Comparison of ENCODE assay signal across 11 cellular contexts in the genomic region with DNA sequence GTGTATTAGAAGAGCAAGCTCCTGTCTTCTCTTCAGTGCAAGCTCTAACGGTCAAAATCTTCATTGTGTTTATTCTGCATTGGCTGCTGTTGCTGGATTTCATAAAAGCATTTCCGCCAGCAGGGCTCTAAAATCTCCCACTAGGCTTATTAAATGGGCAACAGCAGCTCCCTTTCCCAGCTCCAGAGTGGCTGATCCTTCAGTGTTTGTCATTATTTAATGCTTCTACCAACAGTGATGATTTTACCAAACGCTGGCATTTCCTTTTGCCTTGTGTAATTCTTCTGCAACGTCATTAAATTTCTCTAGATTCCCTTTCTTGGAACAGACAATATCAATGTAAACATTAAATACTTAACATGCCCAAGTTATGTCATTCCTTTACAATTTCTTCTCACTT. TPM values are rescaled to one million over a fixed set of nuclear protein-coding genes. Genes with fewer than 3 reads are reported as not detected.
DNase-seq lines count a peak whose midpoint lies in the region; ATAC-seq, FAIRE-seq and TF ChIP-seq lines count a peak whose summit lies in the region.
"Had no signal": no experiment of that assay in that cellular context is flagged by ENCODE, and none has a peak within 500 bp of the region (broad histone marks: within the 10 kb centered on the region; RNA-seq: fewer than 3 reads in every experiment).

No MANE protein-coding gene starts in this region.

- no peak overlapping the region for H3K4me2 ChIP-seq in K562 (ENCODE audit: insufficient read depth, low read length)

- TF ChIP-seq POLR2A in K562 (conservative IDR thresholded peaks at IDR 0.05), result no peak

- H3K27ac ChIP-seq in HUES48 (ENCODE audit: low read depth, low read length) (peak overlapping the region; percentile 90), K562 (ENCODE audit: extremely low read depth, low read depth, low read length) (no peak overlapping the region)

- no peak for TF ChIP-seq EP300 in K562 (IDR thresholded peaks at IDR 0.05; ENCODE audit: low read length)

- 68% methylated on average over 4 of the region's 4 CpGs for WGBS in K562 (ENCODE audit: insufficient coverage, low coverage, missing lambda C conversion rate)

- H3K4me3 ChIP-seq in AG09309 (ENCODE audit: control insufficient read depth, low read depth, low read length) (no peak overlapping the region), HUES48 (ENCODE audit: low read depth, low read length) (0 out of 2 replicates have a peak overlapping the region, but pooled peaks have one; percentile 4), K562 (no peak overlapping the region)

- POLR2A ChIA-PET in K562 (lab: Yijun Ruan, JAX), result interaction anchor here (0.7 to 2.2 kb wide), 4 partner anchors 8 to 300 kb away, joined by 3 to 6 read pairs (median 4); no protein-coding TSS in a partner anchor

- CTCF ChIA-PET in K562 (lab: Yijun Ruan, JAX; ENCODE audit: low intra/inter-chr PET ratio), result no interaction called here

- H3K79me2 ChIP-seq in K562 (ENCODE audit: control insufficient read depth, insufficient read depth, low read length), result peaks cover 13% of the 10 kb centered on the region; the same call in 2 of the 3 replicates

- peak; percentile 29 for TF ChIP-seq CTCF in AG09309 (IDR thresholded peaks at IDR 0.05; ENCODE audit: control insufficient read depth, insufficient read depth, low read depth, low read length, missing control alignments)
- TF ChIP-seq CTCF in K562 (IDR thresholded peaks at IDR 0.05 in 2 of 3, conservative IDR thresholded peaks at IDR 0.05 in 1 of 3; ENCODE audit: insufficient read depth in 2 of 3, low read depth in 1 of 3, low read length in 3 of 3), result no peak

- no peak for ATAC-seq in K562
- ATAC-seq in GM19023 (IDR thresholded peaks at IDR 0.05; ENCODE audit: unreplicated experiment), result no peak
- ATAC-seq in HG03108 (IDR thresholded peaks at IDR 0.05; ENCODE audit: unreplicated experiment), result no peak
- ATAC-seq: activated T-cell treated with anti-CD3 and anti-CD28 coated beads, Interleukin-2, amount 50 U/mL, for 4 hours had no signal

- BruUV-seq in K562 (replicated peaks; lab: Mats Ljungman, UMichigan), result TSS peak; percentile 3

- H4K20me1 ChIP-seq in K562 (replicated peaks; ENCODE audit: control insufficient read depth, insufficient read depth, low read length), result 0 out of 2 replicates have a peak, but pooled peaks cover 3% of the 10 kb centered on the region

- H2AFZ ChIP-seq in K562 (ENCODE audit: low read depth, low read length), result no peak overlapping the region

- H3K36me3 ChIP-seq in HUES48 (ENCODE audit: control insufficient read depth, insufficient read depth, low read length) (peaks cover 29% of the 10 kb centered on the region), K562 (ENCODE audit: control insufficient read depth, insufficient read depth, low read length) (peaks cover 74% of the 10 kb centered on the region)

- no peak for FAIRE-seq in K562 (lab: Jason Lieb, UNC)

- H3K9ac ChIP-seq in HUES48 (ENCODE audit: low read depth, low read length), result no peak overlapping the region
- no peak overlapping the region for H3K9ac ChIP-seq in K562 (ENCODE audit: insufficient read depth in 1 of 2, low read depth in 2 of 2, low read length in 2 of 2)

- H3K4me1 ChIP-seq in HUES48 (ENCODE audit: control insufficient read depth, insufficient read depth, low read length), result peaks cover 67% of the 10 kb centered on the region
- no peaks in the 10 kb centered on the region for H3K4me1 ChIP-seq in K562 (replicated peaks in 1 of 2; ENCODE audit: control insufficient read depth in 2 of 2, insufficient read depth in 2 of 2, low read length in 2 of 2)

- intact Hi-C loops in K562 (cut with micrococcal nuclease), result no loop called here

- DNase-seq in AG09309 (ENCODE audit: low read depth), result peak; percentile 69
- no peak for DNase-seq in K562 (ENCODE audit: extremely low read depth in 1 of 4, low spot score in 3 of 4)
- peak; percentile 40 to 86 for DNase-seq in lung microvascular endothelial cell (ENCODE audit: low read depth in 2 of 2)
- no peak for DNase-seq in foreskin melanocyte
- DNase-seq in NCI-H2107 treated with DMSO at 0.1 percent for 48 hours (lab: John Stamatoyannopoulos, UW; ENCODE audit: unreplicated experiment), result no peak
- DNase-seq: activated T-cell treated with anti-CD3 and anti-CD28 coated beads, Interleukin-2, amount 50 U/mL, for 4 hours; DMS 273 treated with DMSO at 0.1 percent for 48 hours; NCI-H446 treated with DMSO at 0.1 percent for 48 hours had no signal

- in situ Hi-C loops in K562 (cut with MboI), result no loop called here

- H3K9me3 ChIP-seq in HUES48 (ENCODE audit: control insufficient read depth, insufficient read depth, low read length), result no peaks in the 10 kb centered on the region
- H3K9me3 ChIP-seq in K562 (replicated peaks; ENCODE audit: control insufficient read depth, insufficient read depth, low read depth, low read length), result no peaks in the 10 kb centered on the region

- no peaks in the 10 kb centered on the region for H3K9me1 ChIP-seq in K562 (ENCODE audit: control insufficient read depth, insufficient read depth, low read length)

- no peaks in the 10 kb centered on the region for H3K27me3 ChIP-seq in HUES48 (ENCODE audit: control insufficient read depth, insufficient read depth, low read length)
- H3K27me3 ChIP-seq in K562 (ENCODE audit: control insufficient read depth in 2 of 2, insufficient read depth in 2 of 2, low read length in 2 of 2), result no peaks in the 10 kb centered on the region

- no peak for TF ChIP-seq RAD21 in K562 (CRISPR knock-in tag; conservative IDR thresholded peaks at IDR 0.05 in 1 of 2, IDR thresholded peaks at IDR 0.05 in 1 of 2)

TF ChIP-seq in K562, 482 proteins besides CTCF, POLR2A, EP300 and RAD21:
- TF ChIP-seq, protein P1, sequence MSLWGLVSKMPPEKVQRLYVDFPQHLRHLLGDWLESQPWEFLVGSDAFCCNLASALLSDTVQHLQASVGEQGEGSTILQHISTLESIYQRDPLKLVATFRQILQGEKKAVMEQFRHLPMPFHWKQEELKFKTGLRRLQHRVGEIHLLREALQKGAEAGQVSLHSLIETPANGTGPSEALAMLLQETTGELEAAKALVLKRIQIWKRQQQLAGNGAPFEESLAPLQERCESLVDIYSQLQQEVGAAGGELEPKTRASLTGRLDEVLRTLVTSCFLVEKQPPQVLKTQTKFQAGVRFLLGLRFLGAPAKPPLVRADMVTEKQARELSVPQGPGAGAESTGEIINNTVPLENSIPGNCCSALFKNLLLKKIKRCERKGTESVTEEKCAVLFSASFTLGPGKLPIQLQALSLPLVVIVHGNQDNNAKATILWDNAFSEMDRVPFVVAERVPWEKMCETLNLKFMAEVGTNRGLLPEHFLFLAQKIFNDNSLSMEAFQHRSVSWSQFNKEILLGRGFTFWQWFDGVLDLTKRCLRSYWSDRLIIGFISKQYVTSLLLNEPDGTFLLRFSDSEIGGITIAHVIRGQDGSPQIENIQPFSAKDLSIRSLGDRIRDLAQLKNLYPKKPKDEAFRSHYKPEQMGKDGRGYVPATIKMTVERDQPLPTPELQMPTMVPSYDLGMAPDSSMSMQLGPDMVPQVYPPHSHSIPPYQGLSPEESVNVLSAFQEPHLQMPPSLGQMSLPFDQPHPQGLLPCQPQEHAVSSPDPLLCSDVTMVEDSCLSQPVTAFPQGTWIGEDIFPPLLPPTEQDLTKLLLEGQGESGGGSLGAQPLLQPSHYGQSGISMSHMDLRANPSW (CRISPR knock-in tag; IDR thresholded peaks at IDR 0.05), result no peak
- 0 out of 2 replicates have a peak, but pooled peaks have one; percentile 7 for TF ChIP-seq POLR2G (IDR thresholded peaks at IDR 0.05; ENCODE audit: low read depth, low read length)

RNA-seq across cellular contexts. Expression of a gene that starts 20.1 kb away (rescaled TPM):
- total RNA-seq in K562 (2011; cell fraction: chromatin; rRNA removed; ENCODE audit: low replicate concordance), result 27.5 and 76.5 TPM in 2 replicates
- total RNA-seq in K562 (2011; cell fraction: nucleolus; rRNA removed), result 16.5 and 25.1 TPM in 2 replicates
- total RNA-seq in K562 (2011; cell fraction: nucleoplasm; rRNA removed), result 48.4 and 73.4 TPM in 2 replicates
- 13.0 and 13.1 TPM in 2 replicates for total RNA-seq in K562 (2014; rRNA removed)
- 26.1 and 37.6 TPM in 2 replicates for total RNA-seq in K562 (2014; rRNA removed; fragmentation: Illumina TruSeq; extraction: Trizol)
- 3.5 and 4.5 TPM in 2 replicates for total RNA-seq in K562 (2015; rRNA removed; fragmentation: Illumina TruSeq; extraction: Trizol)
- 13.1 and 15.4 TPM in 2 replicates for total RNA-seq in K562 (2021)
- 13.9 and 18.6 TPM in 2 replicates for polyA plus RNA-seq in K562 (2011; rRNA removed)
- polyA plus RNA-seq in K562 (2011; cell fraction: cytosol; rRNA removed), result 2.3 and 9.1 TPM in 2 replicates
- 9.7 and 19.0 TPM in 2 replicates for polyA plus RNA-seq in K562 (2011; cell fraction: nucleus; rRNA removed)
- polyA plus RNA-seq in K562 (2012), result 4.8 and 19.7 TPM in 2 replicates
- 16.4 and 16.5 TPM in 2 replicates for polyA plus RNA-seq in K562 (2014; fragmentation: Illumina TruSeq; extraction: Trizol)
- 1 to 10 TPM; 4.7 to 9.1 TPM for polyA plus RNA-seq in K562 (2014; fragmentation: Nextera tagmentation; extraction: Ambion mirVana)
- 11.5 and 13.5 TPM in 2 replicates for polyA plus RNA-seq in K562 (2014; rRNA removed)
- 25.7 and 42.3 TPM in 2 replicates for polyA minus RNA-seq in K562 (2011; rRNA and poly(A)+ RNA removed)
- polyA minus RNA-seq in K562 (2011; cell fraction: cytosol; rRNA and poly(A)+ RNA removed), result 11.0 and 17.2 TPM in 2 replicates
- 18.3 and 53.0 TPM in 2 replicates for polyA minus RNA-seq in K562 (2011; cell fraction: nucleus; rRNA and poly(A)+ RNA removed)
- total RNA-seq in lung microvascular endothelial cell, result 5.4 and 20.9 TPM in 2 replicates

Comparison
In these comparisons a context has a peak if more than half of its experiments do, and no peak if none do; other contexts are left out.
1. DNase-seq: peak in AG09309 (single experiment) and lung microvascular endothelial cell (2 of 2); none in K562 (0 of 4), foreskin melanocyte (single experiment) and NCI-H2107 treated with DMSO at 0.1 percent for 48 hours (single experiment).